ENCODE assay signal across 22 cellular contexts in genomic region chr11:87779276-87780067, GRCh38.
DNase-seq lines count a peak whose midpoint lies in the region; ATAC-seq and TF ChIP-seq lines count a peak whose summit lies in the region.
"Had no signal": no experiment of that assay in that cellular context is flagged by ENCODE, and none has a peak within 500 bp of the region (broad histone marks: within the 10 kb centered on the region; RNA-seq: fewer than 3 reads in every experiment).

No MANE protein-coding gene starts in this region.

- no peaks in the 10 kb centered on the region for H3K27me3 Mint-ChIP-seq in Calu3 (ENCODE audit: unreplicated experiment)
- H3K27me3 Mint-ChIP-seq: CD4-positive, alpha-beta T cell had no signal

- DNase-seq in SKM-1 treated with dmso at 0.1 percent for 144 hours (lab: John Stamatoyannopoulos, UW; ENCODE audit: unreplicated experiment): peak; percentile 17
- no peak for DNase-seq in SKM-1 (lab: John Stamatoyannopoulos, UW; ENCODE audit: unreplicated experiment)
- peak; percentile 6 for DNase-seq in SK-MEL-5 (ENCODE audit: low read depth, low spot score)
- DNase-seq in lower lobe of right lung: no peak
- DNase-seq in NCI-H524 treated with DMSO at 0.1 percent for 48 hours (lab: John Stamatoyannopoulos, UW): no peak
- no peak for DNase-seq in NCI-H2107 (lab: John Stamatoyannopoulos, UW)
- DNase-seq in Calu3: no peak
- DNase-seq: AML-193; CD4-positive, alpha-beta T cell; DMS53; GOT3; HFFc6; NCI-H1092; NCI-H1417 treated with DMSO at 0.1 percent for 48 hours; NCI-H1694 treated with DMSO at 0.1 percent for 48 hours; NCI-H2081 treated with DMSO at 0.1 percent for 48 hours; NCI-H446 treated with DMSO at 0.1 percent for 48 hours; NCI-H526 treated with DMSO at 0.1 percent for 48 hours; SJCRH30 had no signal

- H3K4me1 Mint-ChIP-seq in Calu3 (ENCODE audit: low read depth, unreplicated experiment): no peaks in the 10 kb centered on the region

- no peak overlapping the region for H3K27ac ChIP-seq in lower lobe of right lung
- H3K27ac ChIP-seq: SJCRH30 had no signal

- H3K9me3 ChIP-seq in lower lobe of right lung: no peaks in the 10 kb centered on the region
- H3K9me3 ChIP-seq: HAP-1, SJCRH30 had no signal

- no peaks in the 10 kb centered on the region for H3K4me1 ChIP-seq in lower lobe of right lung
- H3K4me1 ChIP-seq: HAP-1, SJCRH30 had no signal

- H3K9me3 Mint-ChIP-seq in Calu3 (ENCODE audit: low read depth, unreplicated experiment): no peaks in the 10 kb centered on the region

- CTCF ChIA-PET in Calu3 (lab: Charles Lee): no interaction called here

- H3K36me3 Mint-ChIP-seq in Calu3 (ENCODE audit: insufficient read depth, unreplicated experiment): no peaks in the 10 kb centered on the region

- in situ Hi-C loops in SK-MEL-5 (cut with HindIII; ENCODE audit: low pct_unique_long_range_greater_than_20kb, low sequenced_read_pairs): no loop called here

- intact Hi-C loops in lower lobe of right lung (cut with DNase I) (no loop called here), Calu3 (cut with micrococcal nuclease; ENCODE audit: unreplicated experiment) (loop anchor here (2.0 kb wide), 1 partner anchor 37 kb away; no protein-coding TSS in a partner anchor)

- H3K27ac Mint-ChIP-seq in Calu3 (ENCODE audit: unreplicated experiment): no peak overlapping the region
- H3K27ac Mint-ChIP-seq: CD4-positive, alpha-beta T cell; HFFc6 had no signal

- H3K36me3 ChIP-seq in lower lobe of right lung: no peaks in the 10 kb centered on the region
- H3K36me3 ChIP-seq: BLaER1 treated with 17β-estradiol and CSF1 and Interleukin-3, amounts not matched to agents 10 nM and 100 nM; HAP-1; SJCRH30 had no signal

- no peaks in the 10 kb centered on the region for H3K27me3 ChIP-seq in lower lobe of right lung (ENCODE audit: low read depth)
- H3K27me3 ChIP-seq: BLaER1 treated with 17β-estradiol and CSF1 and Interleukin-3, amounts not matched to agents 10 nM and 100 nM had no signal

- no TSS peak for BruUV-seq in Calu3 (replicated peaks; lab: Mats Ljungman, UMichigan)

- no peak overlapping the region for H3K4me3 ChIP-seq in lower lobe of right lung
- H3K4me3 ChIP-seq: BLaER1 treated with 17β-estradiol and CSF1 and Interleukin-3, amounts not matched to agents 10 nM and 100 nM; HAP-1; K562; SJCRH30 had no signal

- ATAC-seq in lower lobe of right lung: peak; percentile 28 to 45
- ATAC-seq: K562 had no signal

- no peak for TF ChIP-seq CTCF in lower lobe of right lung (IDR thresholded peaks at IDR 0.05)
- no peak for TF ChIP-seq CTCF in Calu3 (IDR thresholded peaks at IDR 0.05; ENCODE audit: unreplicated experiment)

- no peak overlapping the region for H3K4me3 Mint-ChIP-seq in Calu3 (ENCODE audit: low read depth, unreplicated experiment)
- H3K4me3 Mint-ChIP-seq: CD4-positive, alpha-beta T cell; HFFc6 had no signal

Comparison
In these comparisons a context has a peak if more than half of its experiments do, and no peak if none do; other contexts are left out.
1. DNase-seq: peak in SKM-1 treated with dmso at 0.1 percent for 144 hours (single experiment) and SK-MEL-5 (single experiment); none in SKM-1 (single experiment), lower lobe of right lung (single experiment), NCI-H524 treated with DMSO at 0.1 percent for 48 hours (single experiment), NCI-H2107 (single experiment) and Calu3 (single experiment).